Comparison of ENCODE assay signal across 8 cellular contexts in genomic region chr16:1958715-1959268, GRCh38. TPM values are rescaled to one million over a fixed set of nuclear protein-coding genes. Genes with fewer than 3 reads are reported as not detected.
A peak's percentile ranks its signal among the peaks of the same experiment; 100 is the strongest.
DNase-seq lines count a peak whose midpoint lies in the region; ATAC-seq and TF ChIP-seq lines count a peak whose summit lies in the region.

No MANE protein-coding gene starts in this region.

- peaks cover 24% of the 10 kb centered on the region for H3K4me1 ChIP-seq in skeletal muscle satellite cell (ENCODE audit: control insufficient read depth, insufficient read depth, low read length)

- POLR2A ChIA-PET in T-cell (lab: Charles Lee) = no interaction called here

- H3K9me3 ChIP-seq in skeletal muscle satellite cell (replicated peaks; ENCODE audit: low read length) = no peaks in the 10 kb centered on the region

- peaks cover 26% of the 10 kb centered on the region for H3K36me3 ChIP-seq in skeletal muscle satellite cell (ENCODE audit: insufficient read depth, low read length)

- DNase-seq in T-cell = no peak
- no peak for DNase-seq in glutamatergic neuron
- no peak for DNase-seq in NCI-H2171 (lab: John Stamatoyannopoulos, UW)
- no peak for DNase-seq in effector CD4-positive, alpha-beta T cell
- DNase-seq in kidney tubule cell (ENCODE audit: low spot score) = no peak

- H3K27me3 Mint-ChIP-seq in T-cell (no peaks in the 10 kb centered on the region), glutamatergic neuron (ENCODE audit: unreplicated experiment) (peaks cover 5% of the 10 kb centered on the region)

- H3K4me3 ChIP-seq in skeletal muscle satellite cell (ENCODE audit: low read length) = peak overlapping the region; percentile 50

- peak overlapping the region; percentile 90 to 91 (median 91) for H3K4me3 Mint-ChIP-seq in T-cell
- peak overlapping the region; percentile 90 for H3K4me3 Mint-ChIP-seq in glutamatergic neuron (ENCODE audit: unreplicated experiment)

- H3K27ac Mint-ChIP-seq in T-cell (no peak overlapping the region), glutamatergic neuron (ENCODE audit: unreplicated experiment) (peak overlapping the region; percentile 82)

- H3K9ac ChIP-seq in skeletal muscle satellite cell (ENCODE audit: low read depth, low read length) = peak overlapping the region; percentile 89

- H3K27me3 ChIP-seq in skeletal muscle satellite cell (ENCODE audit: control insufficient read depth, insufficient read depth, low read length) = no peaks in the 10 kb centered on the region

- H3K4me1 Mint-ChIP-seq in T-cell = peaks cover 27 to 41% (median 40%) of the 10 kb centered on the region in 3 donors
- H3K4me1 Mint-ChIP-seq in glutamatergic neuron (ENCODE audit: low read depth, unreplicated experiment) = peaks cover 16% of the 10 kb centered on the region

- TF ChIP-seq CTCF in glutamatergic neuron (IDR thresholded peaks at IDR 0.05; ENCODE audit: partially characterized antibody, unreplicated experiment) = no peak

- H3K36me3 Mint-ChIP-seq in T-cell = peaks cover 16% of the 10 kb centered on the region
- H3K36me3 Mint-ChIP-seq in glutamatergic neuron (ENCODE audit: unreplicated experiment) = no peaks in the 10 kb centered on the region

- ATAC-seq in GM21737 (IDR thresholded peaks at IDR 0.05; ENCODE audit: unreplicated experiment) (peak; percentile 2), T-cell (replicated peaks in 1 of 4) (peak in 3 of 4 experiments; percentile 1 to 4 (median 1)), GM21447 (IDR thresholded peaks at IDR 0.05; ENCODE audit: unreplicated experiment) (no peak)

- CTCF ChIA-PET in T-cell (lab: Charles Lee) = interaction anchor here in 1 of 2 donors (1.2 kb wide), 1 partner anchor 13 kb away, joined by 4 read pairs; the partner anchor contains the start of gene TBL3

- H3K4me2 ChIP-seq in skeletal muscle satellite cell (ENCODE audit: low read length) = peak overlapping the region; percentile 84

- no peaks in the 10 kb centered on the region for H3K9me3 Mint-ChIP-seq in T-cell
- H3K9me3 Mint-ChIP-seq in glutamatergic neuron (ENCODE audit: unreplicated experiment) = peaks cover 12% of the 10 kb centered on the region

RNA-seq across cellular contexts. Expression of gene NDUFB10, which starts 0.5 kb away (rescaled TPM):
- 10 to 100 TPM; 46.3 to 96.5 (median 84.4) TPM for total RNA-seq in T-cell
- total RNA-seq in glutamatergic neuron (ENCODE audit: unreplicated experiment) = 302 TPM
- 137 and 182 TPM in 2 replicates for total RNA-seq in skeletal muscle satellite cell (2012; rRNA removed)

RNA-seq across cellular contexts. Expression of gene RPL3L, which starts 4.3 kb away (rescaled TPM):
- total RNA-seq in T-cell = not detected
- total RNA-seq in glutamatergic neuron (ENCODE audit: unreplicated experiment) = not detected
- total RNA-seq in skeletal muscle satellite cell (2012; rRNA removed) = 0.22 TPM in 1 of 2 replicates, not detected in the other

RNA-seq across cellular contexts. Expression of gene RPS2, which starts 5.8 kb away (rescaled TPM):
- 1,000 to 10,000 TPM; 3,208 to 3,662 (median 3,410) TPM for total RNA-seq in T-cell
- 1,772 TPM for total RNA-seq in glutamatergic neuron (ENCODE audit: unreplicated experiment)
- 2,562 and 3,486 TPM in 2 replicates for total RNA-seq in skeletal muscle satellite cell (2012; rRNA removed)

RNA-seq across cellular contexts. Expression of gene RNF151, which starts 7.9 kb away (rescaled TPM):
- total RNA-seq in T-cell (under 1 TPM in 3 of 5 donors, not detected in 2; 0.38 to 0.66 (median 0.44) TPM), glutamatergic neuron (ENCODE audit: unreplicated experiment) (not detected)
- total RNA-seq in skeletal muscle satellite cell (2012; rRNA removed) = not detected in 2 replicates

RNA-seq across cellular contexts. Expression of gene TBL3, which starts 13.1 kb away (rescaled TPM):
- total RNA-seq in T-cell (10 to 100 TPM; 21.1 to 45.6 (median 36.9) TPM), glutamatergic neuron (ENCODE audit: unreplicated experiment) (26.8 TPM)
- total RNA-seq in skeletal muscle satellite cell (2012; rRNA removed) = 45.9 and 58.6 TPM in 2 replicates
